In the genomic region with DNA sequence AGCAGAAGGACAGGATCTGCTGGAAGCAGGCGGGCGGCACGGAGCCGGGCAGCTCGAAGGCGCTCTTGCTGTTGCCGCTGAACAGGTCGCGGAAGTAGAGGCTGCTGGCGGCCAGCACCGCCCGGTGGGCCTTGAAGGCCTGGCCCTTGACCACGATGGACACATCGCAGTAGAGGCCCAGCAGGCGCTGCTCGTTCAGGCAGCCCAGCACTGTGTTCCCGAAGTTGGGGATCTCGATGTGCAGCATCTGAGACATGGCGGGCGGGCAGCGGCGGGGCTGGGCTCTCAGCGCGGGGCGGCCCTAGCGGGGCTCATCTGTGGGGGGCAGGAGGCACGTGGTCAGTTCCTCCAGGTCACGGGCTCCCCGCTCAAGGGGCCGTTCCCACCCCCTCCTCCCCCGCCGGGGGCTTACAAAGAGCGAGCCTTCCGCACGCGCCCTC, we compare ENCODE assay signal across 10 cellular contexts.
A peak's percentile ranks its signal among the peaks of the same experiment; 100 is the strongest.
DNase-seq lines count a peak whose midpoint lies in the region; ATAC-seq and TF ChIP-seq lines count a peak whose summit lies in the region.
"Had no signal": no experiment of that assay in that cellular context is flagged by ENCODE, and none has a peak within 500 bp of the region (broad histone marks: within the 10 kb centered on the region; RNA-seq: fewer than 3 reads in every experiment).

No MANE protein-coding gene starts in this region.

- TF ChIP-seq CTCF in astrocyte of the spinal cord (IDR thresholded peaks at IDR 0.05; ENCODE audit: low read depth, low read length) = no peak

- no peaks in the 10 kb centered on the region for H3K9me3 ChIP-seq in iPS-18a (ENCODE audit: control insufficient read depth, low read depth, low read length)

- H3K27ac ChIP-seq in iPS-18a (ENCODE audit: low read length) = no peak overlapping the region

- DNase-seq in ELF-1 (ENCODE audit: low read depth, low spot score) (peak; percentile 41), astrocyte of the spinal cord (ENCODE audit: low read depth, low spot score) (peak; percentile 32), retina (peak; percentile 65), NCI-H146 treated with DMSO at 0.1 percent for 48 hours (lab: John Stamatoyannopoulos, UW; ENCODE audit: unreplicated experiment) (no peak), hepatic stellate cell (ENCODE audit: low spot score) (no peak), NCI-H774 (lab: John Stamatoyannopoulos, UW) (no peak)
- DNase-seq: activated CD4-positive, alpha-beta memory T cell treated with anti-CD3 and anti-CD28 coated beads, Interleukin-2, amount 10 ng/mL, durations not matched to agents 7 days and 5 days; SIG-M5 had no signal

- H3K9ac ChIP-seq in iPS-18a (ENCODE audit: low read length) = peak overlapping the region; percentile 12

- peaks cover 10% of the 10 kb centered on the region for H3K27me3 ChIP-seq in iPS-18a (ENCODE audit: control insufficient read depth, insufficient read depth, low read length)

- H3K4me3 ChIP-seq in astrocyte of the spinal cord (ENCODE audit: low read depth, low read length) (peak overlapping the region; percentile 58), iPS-18a (ENCODE audit: low read length) (peak overlapping the region; percentile 57)

- peaks cover 23% of the 10 kb centered on the region for H3K4me1 ChIP-seq in iPS-18a (ENCODE audit: control insufficient read depth, low read depth, low read length)

- no peaks in the 10 kb centered on the region for H3K36me3 ChIP-seq in iPS-18a (ENCODE audit: control insufficient read depth, low read depth, low read length)

- in situ Hi-C loops in astrocyte of the spinal cord (cut with HindIII; ENCODE audit: low sequenced_read_pairs) = no loop called here

- ATAC-seq in HG02642 (IDR thresholded peaks at IDR 0.05; ENCODE audit: poor library complexity, unreplicated experiment) = no peak

Comparison
In these comparisons a context has a peak if more than half of its experiments do, and no peak if none do; other contexts are left out.
1. DNase-seq: peak in ELF-1 (single experiment), astrocyte of the spinal cord (single experiment) and retina (single experiment); none in NCI-H146 treated with DMSO at 0.1 percent for 48 hours (single experiment), hepatic stellate cell (single experiment) and NCI-H774 (single experiment).